Comparison of ENCODE assay signal across 8 cellular contexts in the genomic region with DNA sequence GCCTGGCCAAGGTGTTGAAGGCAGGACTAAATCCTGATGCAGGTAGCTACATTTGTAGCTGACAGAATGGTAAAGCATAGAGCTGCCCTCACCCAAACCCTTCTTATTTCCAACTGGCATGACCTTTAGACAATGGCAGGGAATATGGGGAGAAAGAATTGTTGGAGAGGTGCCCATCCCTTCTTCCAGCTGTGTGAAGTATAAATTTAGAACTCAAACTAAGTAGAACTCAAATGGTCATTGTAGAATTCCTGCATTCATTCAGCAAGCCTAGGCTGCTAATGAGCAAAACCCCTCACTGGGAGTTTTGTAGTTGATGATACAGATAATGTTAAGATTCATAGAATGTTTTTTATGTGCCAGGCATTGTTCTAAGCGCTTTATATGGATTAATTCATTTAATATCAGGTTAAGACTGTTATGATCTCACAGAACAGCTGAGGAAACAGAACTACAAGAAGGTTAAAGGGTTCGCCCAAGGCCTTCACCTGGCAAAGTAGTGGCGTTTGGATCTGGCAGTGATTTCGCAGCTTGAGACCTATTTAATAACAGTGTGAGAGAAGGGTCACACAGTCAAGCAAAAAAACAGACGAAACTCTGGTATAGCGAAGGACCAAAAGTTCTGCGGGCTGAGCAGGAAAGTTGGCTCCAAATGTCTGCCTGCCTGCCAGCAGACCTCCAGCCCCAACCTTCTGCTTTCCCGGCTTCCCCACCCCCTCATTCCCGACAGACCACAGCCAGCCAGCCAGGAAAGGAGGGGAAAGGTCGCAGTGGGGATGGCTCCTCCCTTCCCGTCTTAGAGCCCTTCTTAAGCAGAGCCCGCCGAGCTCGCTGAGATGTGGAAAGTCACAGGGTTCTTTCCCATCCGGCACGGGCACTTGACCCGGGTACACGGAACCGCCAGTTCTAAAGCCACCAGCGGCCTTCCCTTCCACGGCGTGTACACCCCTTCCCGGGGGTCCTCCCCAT. TPM values are rescaled to one million over a fixed set of nuclear protein-coding genes. Genes with fewer than 3 reads are reported as not detected.
DNase-seq lines count a peak whose midpoint lies in the region; ATAC-seq and TF ChIP-seq lines count a peak whose summit lies in the region.

No MANE protein-coding gene starts in this region.

- no peak overlapping the region for H3K4me3 ChIP-seq in CD8-positive, alpha-beta T cell (ENCODE audit: low read depth, low read length)
- peak overlapping the region; percentile 34 for H3K4me3 ChIP-seq in osteoblast (ENCODE audit: insufficient read depth, low read length)

- POLR2A ChIA-PET in CD8-positive, alpha-beta T cell (lab: Charles Lee) = interaction anchor here (1.2 to 1.3 kb wide), 3 partner anchors 14 to 44 kb away, joined by 4 to 6 read pairs (median 5); no protein-coding TSS in a partner anchor
- POLR2A ChIA-PET in activated B cell treated with CpG ODN at 0.5 μM for 24 hours (lab: Charles Lee) = interaction anchor here (1.2 to 5.3 kb wide), 4 partner anchors 12 to 1751 kb away, joined by 4 to 51 read pairs (median 12); a partner anchor contains a TSS

- H3K27me3 ChIP-seq in CD8-positive, alpha-beta T cell (ENCODE audit: insufficient read depth, low read length) = no peaks in the 10 kb centered on the region
- no peaks in the 10 kb centered on the region for H3K27me3 ChIP-seq in osteoblast (ENCODE audit: insufficient read depth, low read length)

- no peaks in the 10 kb centered on the region for H3K36me3 ChIP-seq in CD8-positive, alpha-beta T cell (ENCODE audit: insufficient read depth, low read length)
- peaks cover 7% of the 10 kb centered on the region for H3K36me3 ChIP-seq in osteoblast (ENCODE audit: insufficient read depth, low read length)

- peak overlapping the region; percentile 62 for H3K27ac Mint-ChIP-seq in CD8-positive, alpha-beta T cell
- H3K27ac Mint-ChIP-seq in activated B cell treated with CpG ODN at 0.5 μM for 24 hours = peak overlapping the region; percentile 100

- H3K4me2 ChIP-seq in osteoblast (ENCODE audit: insufficient read depth, low read length) = peak overlapping the region; percentile 99

- peaks cover 16% of the 10 kb centered on the region for H4K20me1 ChIP-seq in osteoblast (ENCODE audit: insufficient read depth, low read length)

- intact Hi-C loops in CD8-positive, alpha-beta T cell (cut with DNase I, micrococcal nuclease) = loop anchor here (2.0 to 10.0 kb wide), 3 partner anchors 49 to 601 kb away; a partner anchor contains a TSS
- intact Hi-C loops in activated B cell treated with CpG ODN at 0.5 μM for 24 hours (cut with micrococcal nuclease) = no loop called here
- intact Hi-C loops in cardiac septum (cut with DNase I) = no loop called here

- no peak overlapping the region for H3K27ac ChIP-seq in CD8-positive, alpha-beta T cell (ENCODE audit: low read depth, low read length)
- H3K27ac ChIP-seq in osteoblast (ENCODE audit: low read depth, low read length) = peak overlapping the region; percentile 96

- no peak for DNase-seq in CD8-positive, alpha-beta T cell
- DNase-seq in activated B cell treated with CpG ODN at 0.5 μM for 24 hours (no peak), cardiac septum (ENCODE audit: low spot score) (peak; percentile 94), osteoblast (ENCODE audit: insufficient read length, low spot score, missing footprints) (peak; percentile 91)

- peaks cover 13% of the 10 kb centered on the region for H3K4me1 ChIP-seq in CD8-positive, alpha-beta T cell (ENCODE audit: insufficient read depth, low read length)
- H3K4me1 ChIP-seq in osteoblast (ENCODE audit: insufficient read depth, low read length) = peaks cover 35% of the 10 kb centered on the region

- peak overlapping the region; percentile 42 for H3K4me3 Mint-ChIP-seq in CD8-positive, alpha-beta T cell
- peak overlapping the region; percentile 60 for H3K4me3 Mint-ChIP-seq in activated B cell treated with CpG ODN at 0.5 μM for 24 hours

- no peaks in the 10 kb centered on the region for H3K27me3 Mint-ChIP-seq in CD8-positive, alpha-beta T cell (ENCODE audit: low read depth)
- H3K27me3 Mint-ChIP-seq in activated B cell treated with CpG ODN at 0.5 μM for 24 hours = no peaks in the 10 kb centered on the region

- CTCF ChIA-PET in CD8-positive, alpha-beta T cell (lab: Charles Lee) = interaction anchor here (0.8 to 4.0 kb wide), 7 partner anchors 10 to 74 kb away, joined by 3 to 80 read pairs (median 4); no protein-coding TSS in a partner anchor
- CTCF ChIA-PET in activated B cell treated with CpG ODN at 0.5 μM for 24 hours (lab: Charles Lee) = interaction anchor here (7.4 kb wide), 1 partner anchor 26 kb away, joined by 121 read pairs; no protein-coding TSS in a partner anchor

- no peak for ATAC-seq in CD8-positive, alpha-beta T cell
- ATAC-seq in activated B cell treated with CpG ODN at 0.5 μM for 24 hours (ENCODE audit: low read depth) (no peak), GM18511 (IDR thresholded peaks at IDR 0.05; ENCODE audit: unreplicated experiment) (no peak), GM19395 (IDR thresholded peaks at IDR 0.05; ENCODE audit: unreplicated experiment) (no peak), GM19455 (IDR thresholded peaks at IDR 0.05; ENCODE audit: unreplicated experiment) (no peak), GM21367 (IDR thresholded peaks at IDR 0.05; ENCODE audit: unreplicated experiment) (no peak)

- H3K36me3 Mint-ChIP-seq in CD8-positive, alpha-beta T cell = peaks cover 7% of the 10 kb centered on the region
- peaks cover 12% of the 10 kb centered on the region for H3K36me3 Mint-ChIP-seq in activated B cell treated with CpG ODN at 0.5 μM for 24 hours (ENCODE audit: low read depth)

- H2AFZ ChIP-seq in osteoblast (ENCODE audit: low read length) = peak overlapping the region; percentile 71

- H3K9me3 ChIP-seq in CD8-positive, alpha-beta T cell (ENCODE audit: low read length) = no peaks in the 10 kb centered on the region
- no peaks in the 10 kb centered on the region for H3K9me3 ChIP-seq in osteoblast (ENCODE audit: low read depth, low read length)

- H3K4me1 Mint-ChIP-seq in CD8-positive, alpha-beta T cell (ENCODE audit: low read depth) = peaks cover 19% of the 10 kb centered on the region
- peaks cover 43% of the 10 kb centered on the region for H3K4me1 Mint-ChIP-seq in activated B cell treated with CpG ODN at 0.5 μM for 24 hours

- no peaks in the 10 kb centered on the region for H3K9me3 Mint-ChIP-seq in CD8-positive, alpha-beta T cell
- H3K9me3 Mint-ChIP-seq in activated B cell treated with CpG ODN at 0.5 μM for 24 hours = no peaks in the 10 kb centered on the region

- TF ChIP-seq CTCF in CD8-positive, alpha-beta T cell (IDR thresholded peaks at IDR 0.05) = no peak
- TF ChIP-seq CTCF in activated B cell treated with CpG ODN at 0.5 μM for 24 hours (IDR thresholded peaks at IDR 0.05) (no peak), osteoblast (IDR thresholded peaks at IDR 0.05; ENCODE audit: extremely low read depth, low read depth, low read length) (no peak)

- peaks cover 26% of the 10 kb centered on the region for H3K79me2 ChIP-seq in osteoblast (ENCODE audit: insufficient read depth, low read length)

RNA-seq across cellular contexts. Expression of a gene that starts 1.6 kb away (rescaled TPM):
- 1 to 10 TPM; 1.3 to 2.0 TPM for total RNA-seq in CD8-positive, alpha-beta T cell
- total RNA-seq in activated B cell treated with CpG ODN at 0.5 μM for 24 hours (14.5 and 17.0 TPM in 2 replicates), cardiac septum (14.0 TPM), osteoblast (10.9 and 13.8 TPM in 2 replicates)

RNA-seq across cellular contexts. Expression of a gene that starts 22.4 kb away (rescaled TPM):
- total RNA-seq in CD8-positive, alpha-beta T cell = 10 to 100 TPM; 11.6 to 11.9 TPM
- total RNA-seq in activated B cell treated with CpG ODN at 0.5 μM for 24 hours (32.7 and 35.7 TPM in 2 replicates), cardiac septum (22.8 TPM), osteoblast (29.5 and 30.8 TPM in 2 replicates)

RNA-seq across cellular contexts. Expression of a gene that starts 44.3 kb away (rescaled TPM):
- 10 to 100 TPM; 19.6 to 20.6 TPM for total RNA-seq in CD8-positive, alpha-beta T cell
- total RNA-seq in activated B cell treated with CpG ODN at 0.5 μM for 24 hours (42.3 and 45.8 TPM in 2 replicates), cardiac septum (22.2 TPM), osteoblast (31.5 and 35.8 TPM in 2 replicates)

Comparison
In these comparisons a context has a peak if more than half of its experiments do, and no peak if none do; other contexts are left out.
1. DNase-seq: peak in cardiac septum (single experiment) and osteoblast (single experiment); none in CD8-positive, alpha-beta T cell (0 of 7) and activated B cell treated with CpG ODN at 0.5 μM for 24 hours (single experiment).
2. intact Hi-C loops: an anchor here in CD8-positive, alpha-beta T cell (2.0 to 10.0 kb wide); none called in activated B cell treated with CpG ODN at 0.5 μM for 24 hours and cardiac septum.